ENCODE assay signal across 8 cellular contexts in genomic region chr14:77761205-77761931, GRCh38. TPM values are rescaled to one million over a fixed set of nuclear protein-coding genes. Genes with fewer than 3 reads are reported as not detected.
DNase-seq lines count a peak whose midpoint lies in the region; ATAC-seq and TF ChIP-seq lines count a peak whose summit lies in the region.

No MANE protein-coding gene starts in this region.

- no peaks in the 10 kb centered on the region for H3K9me3 ChIP-seq in naive thymus-derived CD4-positive, alpha-beta T cell (ENCODE audit: control insufficient read depth in 2 of 3, low read length in 3 of 3)

- POLR2A ChIA-PET in WTC11 (lab: Charles Lee) = interaction anchor here (0.6 kb wide), 1 partner anchor 29 kb away, joined by 3 read pairs; no protein-coding TSS in a partner anchor
- POLR2A ChIA-PET in naive thymus-derived CD4-positive, alpha-beta T cell (lab: Charles Lee) = interaction anchor here (0.8 to 3.0 kb wide), 6 partner anchors 35 to 1609 kb away, joined by 3 to 13 read pairs (median 4); partner anchors contain the start of genes ADCK1, ALKBH1 and SLIRP

- no peaks in the 10 kb centered on the region for H3K27me3 Mint-ChIP-seq in activated naive CD4-positive, alpha-beta T cell treated with anti-CD3 and anti-CD28 coated beads, Interleukin-2, amount 50 U/mL, for 24 hours
- H3K27me3 Mint-ChIP-seq in WTC11 (ENCODE audit: low read depth) = no peaks in the 10 kb centered on the region
- no peaks in the 10 kb centered on the region for H3K27me3 Mint-ChIP-seq in naive thymus-derived CD4-positive, alpha-beta T cell

- H3K27ac Mint-ChIP-seq in activated naive CD4-positive, alpha-beta T cell treated with anti-CD3 and anti-CD28 coated beads, Interleukin-2, amount 50 U/mL, for 24 hours = peak overlapping the region; percentile 97
- H3K27ac Mint-ChIP-seq in WTC11 = peak overlapping the region; percentile 99
- H3K27ac Mint-ChIP-seq in naive thymus-derived CD4-positive, alpha-beta T cell = peak overlapping the region; percentile 92 to 99 (median 98)

- intact Hi-C loops in naive thymus-derived CD4-positive, alpha-beta T cell (cut with micrococcal nuclease) = loop anchor here (1.0 to 10.0 kb wide), 9 partner anchors 39 to 947 kb away; partner anchors contain the start of genes ADCK1 (in 2 of the 2), ALKBH1 (in 2 of the 2), CIPC (in 2 of the 2) and GSTZ1 (in 2 of the 2)

- DNase-seq in activated naive CD4-positive, alpha-beta T cell treated with Interleukin-2 at 50 U/mL for 16 hours = no peak
- DNase-seq in NB4 (ENCODE audit: low read depth) = peak; percentile 56
- peak; percentile 36 for DNase-seq in WTC11 (ENCODE audit: low spot score)
- peak; percentile 96 for DNase-seq in fibroblast of the aortic adventitia (ENCODE audit: low read depth)
- DNase-seq in naive thymus-derived CD4-positive, alpha-beta T cell = no peak
- DNase-seq in T-helper 9 cell = no peak

- H3K4me1 ChIP-seq in naive thymus-derived CD4-positive, alpha-beta T cell (ENCODE audit: control insufficient read depth in 2 of 2, insufficient read depth in 2 of 2, low read length in 2 of 2) = peaks cover 28 to 30% of the 10 kb centered on the region in 2 donors

- H3K36me3 Mint-ChIP-seq in activated naive CD4-positive, alpha-beta T cell treated with anti-CD3 and anti-CD28 coated beads, Interleukin-2, amount 50 U/mL, for 24 hours = peaks cover 3% of the 10 kb centered on the region
- peaks cover 11% of the 10 kb centered on the region for H3K36me3 Mint-ChIP-seq in WTC11
- H3K36me3 Mint-ChIP-seq in naive thymus-derived CD4-positive, alpha-beta T cell = peaks cover 0 to 10% (median 4%) of the 10 kb centered on the region in 5 donors

- CTCF ChIA-PET in WTC11 (lab: Charles Lee) = interaction anchor here (0.6 to 2.5 kb wide), 10 partner anchors 35 to 777 kb away, joined by 3 to 13 read pairs (median 3); partner anchors contain the start of gene ADCK1
- CTCF ChIA-PET in naive thymus-derived CD4-positive, alpha-beta T cell (lab: Charles Lee) = interaction anchor here (0.7 kb wide), 1 partner anchor 37 kb away, joined by 5 read pairs; no protein-coding TSS in a partner anchor

- TF ChIP-seq CTCF in NB4 (IDR thresholded peaks at IDR 0.05; ENCODE audit: low read depth, low read length) (peak; percentile 12), WTC11 (IDR thresholded peaks at IDR 0.05) (no peak), fibroblast of the aortic adventitia (IDR thresholded peaks at IDR 0.05; ENCODE audit: insufficient read depth, low read length) (peak; percentile 30)

- H3K4me3 ChIP-seq in NB4 (ENCODE audit: low read depth, low read length) (peak overlapping the region; percentile 95), fibroblast of the aortic adventitia (ENCODE audit: low read depth, low read length) (peak overlapping the region; percentile 91)
- peak overlapping the region; percentile 94 for H3K4me3 ChIP-seq in naive thymus-derived CD4-positive, alpha-beta T cell (ENCODE audit: low read length)

- H3K4me1 Mint-ChIP-seq in activated naive CD4-positive, alpha-beta T cell treated with anti-CD3 and anti-CD28 coated beads, Interleukin-2, amount 50 U/mL, for 24 hours = peaks cover 36% of the 10 kb centered on the region
- peaks cover 31% of the 10 kb centered on the region for H3K4me1 Mint-ChIP-seq in WTC11
- peaks cover 25 to 52% (median 40%) of the 10 kb centered on the region in 7 donors for H3K4me1 Mint-ChIP-seq in naive thymus-derived CD4-positive, alpha-beta T cell

- no peaks in the 10 kb centered on the region for H3K9me3 Mint-ChIP-seq in activated naive CD4-positive, alpha-beta T cell treated with anti-CD3 and anti-CD28 coated beads, Interleukin-2, amount 50 U/mL, for 24 hours
- H3K9me3 Mint-ChIP-seq in WTC11 = no peaks in the 10 kb centered on the region
- no peaks in the 10 kb centered on the region for H3K9me3 Mint-ChIP-seq in naive thymus-derived CD4-positive, alpha-beta T cell

- no peak for TF ChIP-seq POLR2A in NB4 (IDR thresholded peaks at IDR 0.05; ENCODE audit: extremely low read depth, insufficient read length)

- ATAC-seq in HG02571 (IDR thresholded peaks at IDR 0.05; ENCODE audit: unreplicated experiment) (peak; percentile 13), WTC11 (peak; percentile 47)
- ATAC-seq in naive thymus-derived CD4-positive, alpha-beta T cell = peak; percentile 9

- H3K4me3 Mint-ChIP-seq in activated naive CD4-positive, alpha-beta T cell treated with anti-CD3 and anti-CD28 coated beads, Interleukin-2, amount 50 U/mL, for 24 hours = peak overlapping the region; percentile 96
- H3K4me3 Mint-ChIP-seq in WTC11 = peak overlapping the region; percentile 99
- peak overlapping the region; percentile 91 to 97 (median 95) for H3K4me3 Mint-ChIP-seq in naive thymus-derived CD4-positive, alpha-beta T cell

- peaks cover 0 to 6% (median 0%) of the 10 kb centered on the region in 3 experiments for H3K36me3 ChIP-seq in naive thymus-derived CD4-positive, alpha-beta T cell (ENCODE audit: control insufficient read depth in 2 of 3, insufficient read depth in 3 of 3, low read length in 3 of 3)

- H3K27ac ChIP-seq in naive thymus-derived CD4-positive, alpha-beta T cell (ENCODE audit: low read depth, low read length) = peak overlapping the region; percentile 97

- H3K27me3 ChIP-seq in naive thymus-derived CD4-positive, alpha-beta T cell (ENCODE audit: control insufficient read depth in 2 of 2, insufficient read depth in 2 of 2, low read length in 2 of 2) = no peaks in the 10 kb centered on the region

TF ChIP-seq in WTC11, 78 proteins besides CTCF, POLR2A, EP300 and RAD21:
- TF ChIP-seq MAX (CRISPR knock-in tag; IDR thresholded peaks at IDR 0.05) (0 out of 2 replicates have a peak, but pooled peaks have one; percentile 2), SMAD3 (CRISPR knock-in tag; IDR thresholded peaks at IDR 0.05; ENCODE audit: borderline replicate concordance) (no peak), AR (CRISPR knock-in tag; IDR thresholded peaks at IDR 0.05) (no peak)

RNA-seq across cellular contexts. Expression of gene SNW1, which starts 0.4 kb away (rescaled TPM):
- total RNA-seq in WTC11 (2021) (81.4 to 92.1 TPM (median 83.8 TPM) in 3 replicates), fibroblast of the aortic adventitia (ENCODE audit: low replicate concordance) (55.7 and 99.1 TPM in 2 replicates)
- 100 to 1,000 TPM in 2 of 5 experiments, 10 to 100 TPM in 3; 84.4 to 108 (median 97.7) TPM for total RNA-seq in naive thymus-derived CD4-positive, alpha-beta T cell
- 10 to 100 TPM; 59.6 to 89.1 TPM for polyA plus RNA-seq in naive thymus-derived CD4-positive, alpha-beta T cell

RNA-seq across cellular contexts. Expression of gene ADCK1, which starts 38.5 kb away (rescaled TPM):
- total RNA-seq in WTC11 (2021) (11.4 to 12.8 TPM (median 12.0 TPM) in 3 replicates), fibroblast of the aortic adventitia (ENCODE audit: low replicate concordance) (5.2 and 8.7 TPM in 2 replicates)
- total RNA-seq in naive thymus-derived CD4-positive, alpha-beta T cell = 10 to 100 TPM in 3 of 5 experiments, 1 to 10 TPM in 2; 4.5 to 10.6 (median 10.3) TPM
- 1 to 10 TPM; 6.6 to 8.8 TPM for polyA plus RNA-seq in naive thymus-derived CD4-positive, alpha-beta T cell

RNA-seq across cellular contexts. Expression of gene SLIRP, which starts 53.5 kb away (rescaled TPM):
- total RNA-seq in WTC11 (2021) = 317 to 377 TPM (median 325 TPM) in 3 replicates
- total RNA-seq in fibroblast of the aortic adventitia (ENCODE audit: low replicate concordance) = 209 and 374 TPM in 2 replicates
- total RNA-seq in naive thymus-derived CD4-positive, alpha-beta T cell = 10 to 100 TPM; 35.9 to 66.6 (median 45.5) TPM
- 100 to 1,000 TPM; 232 to 282 TPM for polyA plus RNA-seq in naive thymus-derived CD4-positive, alpha-beta T cell

RNA-seq across cellular contexts. Expression of gene ALKBH1, which starts 53.5 kb away (rescaled TPM):
- total RNA-seq in WTC11 (2021) (14.5 to 18.8 TPM (median 17.8 TPM) in 3 replicates), fibroblast of the aortic adventitia (ENCODE audit: low replicate concordance) (5.5 and 7.6 TPM in 2 replicates)
- total RNA-seq in naive thymus-derived CD4-positive, alpha-beta T cell = 10 to 100 TPM; 10.2 to 20.3 (median 14.1) TPM
- 10 to 100 TPM in 1 of 2 donors, 1 to 10 TPM in 1; 7.6 to 10.7 TPM for polyA plus RNA-seq in naive thymus-derived CD4-positive, alpha-beta T cell

Comparison
In these comparisons a context has a peak if more than half of its experiments do, and no peak if none do; other contexts are left out.
1. DNase-seq: peak in NB4 (single experiment), WTC11 (single experiment) and fibroblast of the aortic adventitia (single experiment); none in activated naive CD4-positive, alpha-beta T cell treated with Interleukin-2 at 50 U/mL for 16 hours (single experiment), naive thymus-derived CD4-positive, alpha-beta T cell (0 of 9) and T-helper 9 cell (single experiment).
2. Peak in every context shown above with its lines, with median percentiles within 50 percentile points of each other: H3K27ac Mint-ChIP-seq, H3K4me3 Mint-ChIP-seq, ATAC-seq and H3K4me3 ChIP-seq.